In genomic region chr11:120023120-120023519, GRCh38 we compare ENCODE assay signal across 25 cellular contexts.
"Had no signal": no experiment of that assay in that cellular context is flagged by ENCODE, and none has a peak within 500 bp of the region (broad histone marks: within the 10 kb centered on the region; RNA-seq: fewer than 3 reads in every experiment).

No MANE protein-coding gene starts in this region.

- H3K27ac ChIP-seq: adrenal gland, ascending aorta, brain microvascular endothelial cell, gastroesophageal sphincter, heart left ventricle, left ventricle myocardium inferior, parathyroid adenoma, right lobe of liver, skin epidermis, thyroid gland, WERI-Rb-1 had no signal

- H2AFZ ChIP-seq: parathyroid adenoma had no signal

- H3K27ac Mint-ChIP-seq: activated naive CD8-positive, alpha-beta T cell; activated T-cell treated with anti-CD3 and anti-CD28 coated beads, Interleukin-2, amount 50 U/mL, for 24 hours; activated T-helper 17 cell treated with anti-CD3 and anti-CD28 coated beads, Interleukin-2, amount 50 U/mL, for 72 hours; immature natural killer cell; nephron; stimulated activated naive CD8-positive, alpha-beta T cell treated with anti-CD3 and anti-CD28 coated beads, Interleukin-15, Interleukin-2, amounts not matched to agents 100 ng/mL and 50 ng/mL, for 24 hours had no signal

- H3K9ac ChIP-seq: parathyroid adenoma had no signal

- H3K79me2 ChIP-seq: parathyroid adenoma had no signal

- H3K27me3 ChIP-seq: ascending aorta, right lobe of liver, thyroid gland had no signal

- DNase-seq: activated CD4-positive, alpha-beta T cell treated with anti-CD3 and anti-CD28 coated beads for 1 hour; activated CD8-positive, alpha-beta memory T cell treated with anti-CD3 and anti-CD28 coated beads for 24 hours; activated CD8-positive, alpha-beta memory T cell treated with anti-CD3 and anti-CD28 coated beads, Interleukin-2, amount 50 U/mL, for 4 hours; activated T-cell treated with anti-CD3 and anti-CD28 coated beads, Interleukin-2, amount 50 U/mL, for 24 hours; adrenal gland; brain microvascular endothelial cell; central memory CD4-positive, alpha-beta T cell; heart left ventricle; immature natural killer cell; kidney glomerular epithelial cell; left ventricle myocardium inferior; nucleus accumbens; right lobe of liver; stimulated activated CD4-positive, alpha-beta T cell treated with anti-CD3 and anti-CD28 coated beads, Interleukin-1b, Interleukin-23, amount 100 ng/mL, for 48 hours; substantia nigra; thyroid gland; WERI-Rb-1 had no signal

- H3K36me3 ChIP-seq: adrenal gland, ascending aorta, brain microvascular endothelial cell, gastroesophageal sphincter, heart left ventricle, left ventricle myocardium inferior, right lobe of liver, thyroid gland, WERI-Rb-1 had no signal

- H3K9me3 ChIP-seq: adrenal gland, ascending aorta, gastroesophageal sphincter, heart left ventricle, left ventricle myocardium inferior, right lobe of liver, thyroid gland had no signal

- H3K4me3 ChIP-seq: adrenal gland, ascending aorta, gastroesophageal sphincter, heart left ventricle, left ventricle myocardium inferior, right lobe of liver, skin epidermis, thyroid gland had no signal

- H3K36me3 Mint-ChIP-seq: activated naive CD8-positive, alpha-beta T cell; immature natural killer cell had no signal

- H3K4me3 Mint-ChIP-seq: activated naive CD8-positive, alpha-beta T cell; activated T-cell treated with anti-CD3 and anti-CD28 coated beads, Interleukin-2, amount 50 U/mL, for 24 hours; activated T-helper 17 cell treated with anti-CD3 and anti-CD28 coated beads, Interleukin-2, amount 50 U/mL, for 72 hours; immature natural killer cell; nephron; stimulated activated naive CD8-positive, alpha-beta T cell treated with anti-CD3 and anti-CD28 coated beads, Interleukin-15, Interleukin-2, amounts not matched to agents 100 ng/mL and 50 ng/mL, for 24 hours had no signal

- H3K4me1 Mint-ChIP-seq: activated T-helper 17 cell treated with anti-CD3 and anti-CD28 coated beads, Interleukin-2, amount 50 U/mL, for 72 hours; nephron had no signal

- H3K9me3 Mint-ChIP-seq: activated T-cell treated with anti-CD3 and anti-CD28 coated beads, Interleukin-2, amount 50 U/mL, for 24 hours; activated T-helper 17 cell treated with anti-CD3 and anti-CD28 coated beads, Interleukin-2, amount 50 U/mL, for 72 hours; immature natural killer cell; nephron; stimulated activated naive CD8-positive, alpha-beta T cell treated with anti-CD3 and anti-CD28 coated beads, Interleukin-15, Interleukin-2, amounts not matched to agents 100 ng/mL and 50 ng/mL, for 24 hours had no signal

- H3K4me1 ChIP-seq: adrenal gland, ascending aorta, gastroesophageal sphincter, heart left ventricle, left ventricle myocardium inferior, parathyroid adenoma, right lobe of liver, thyroid gland had no signal

- ATAC-seq: activated T-helper 17 cell treated with anti-CD3 and anti-CD28 coated beads, Interleukin-2, amount 50 U/mL, for 72 hours; gastroesophageal sphincter; heart left ventricle; right lobe of liver had no signal
